ENCODE assay signal across 8 cellular contexts in the genomic region with DNA sequence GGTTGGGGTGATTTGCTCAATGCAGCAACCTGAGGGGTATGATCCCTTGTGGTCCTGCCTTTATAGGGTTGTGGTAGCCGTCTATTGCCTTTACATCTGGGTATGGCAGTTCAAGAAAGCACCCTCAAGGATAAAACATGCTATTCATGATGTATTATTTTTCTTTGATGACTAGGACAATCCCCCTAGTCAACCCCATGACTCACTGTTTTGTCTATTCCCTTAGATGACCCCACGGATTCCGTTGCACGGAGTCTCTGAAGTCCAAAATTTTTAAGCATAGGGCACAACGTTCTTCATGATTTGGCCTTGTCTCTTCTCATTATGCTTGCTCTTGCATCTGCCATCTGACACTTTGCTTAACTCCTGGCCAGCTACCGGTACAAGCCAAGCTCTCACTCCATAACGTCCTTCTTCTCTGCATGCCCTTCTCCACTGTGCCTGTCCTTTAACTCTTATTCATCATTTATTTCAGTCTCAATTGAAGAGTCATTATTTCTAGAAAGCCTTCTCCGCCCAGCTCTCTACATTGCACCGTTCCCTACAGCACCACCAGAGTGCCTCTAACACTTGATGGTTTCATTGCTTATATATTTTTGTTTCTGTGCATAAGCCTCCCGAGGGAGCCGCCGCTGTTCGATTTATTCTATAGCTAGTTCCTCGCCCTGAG. TPM values are rescaled to one million over a fixed set of nuclear protein-coding genes. Genes with fewer than 3 reads are reported as not detected.
DNase-seq lines count a peak whose midpoint lies in the region; ATAC-seq and TF ChIP-seq lines count a peak whose summit lies in the region.

No MANE protein-coding gene starts in this region.

- H3K36me3 ChIP-seq in mesenchymal stem cell (ENCODE audit: control insufficient read depth in 1 of 2, insufficient read depth in 2 of 2, low read depth in 1 of 2, low read length in 2 of 2): no peaks in the 10 kb centered on the region

- no peak overlapping the region for H3K14ac ChIP-seq in mesenchymal stem cell (ENCODE audit: low read length in 2 of 2)

- peak overlapping the region; percentile 95 for H3K9ac ChIP-seq in mesenchymal stem cell (ENCODE audit: low read length)

- no peak overlapping the region for H2BK15ac ChIP-seq in mesenchymal stem cell (ENCODE audit: low read depth, poor library complexity, severe bottlenecking)

- no peaks in the 10 kb centered on the region for H3K79me1 ChIP-seq in mesenchymal stem cell (replicated peaks; ENCODE audit: low read length, poor library complexity, severe bottlenecking)

- H2BK120ac ChIP-seq in mesenchymal stem cell (ENCODE audit: low read depth, low read length): no peak overlapping the region

- peak overlapping the region in 1 of 2 experiments; percentile 49 for H2BK12ac ChIP-seq in mesenchymal stem cell (ENCODE audit: low read length in 2 of 2)

- no peak overlapping the region for H3K4ac ChIP-seq in mesenchymal stem cell (ENCODE audit: low read depth in 1 of 2, low read length in 2 of 2)

- H3K36me3 Mint-ChIP-seq in stimulated activated naive CD8-positive, alpha-beta T cell treated with anti-CD3 and anti-CD28 coated beads, Interleukin-15, Interleukin-2, amounts not matched to agents 100 ng/mL and 50 ng/mL, for 24 hours (ENCODE audit: low read depth): no peaks in the 10 kb centered on the region

- no peaks in the 10 kb centered on the region for H3K9me3 ChIP-seq in mesenchymal stem cell (ENCODE audit: control insufficient read depth, low read length)

- peak overlapping the region; percentile 94 for H4K8ac ChIP-seq in mesenchymal stem cell (ENCODE audit: low read length)

- no peak for ATAC-seq in stimulated activated naive CD8-positive, alpha-beta T cell treated with anti-CD3 and anti-CD28 coated beads, Interleukin-15, Interleukin-2, amounts not matched to agents 100 U/mL and 50 U/mL, for 24 hours
- ATAC-seq in HG03045 (IDR thresholded peaks at IDR 0.05; ENCODE audit: unreplicated experiment): no peak
- no peak for ATAC-seq in HG02610 (IDR thresholded peaks at IDR 0.05; ENCODE audit: unreplicated experiment)

- H3K9me3 Mint-ChIP-seq in stimulated activated naive CD8-positive, alpha-beta T cell treated with anti-CD3 and anti-CD28 coated beads, Interleukin-15, Interleukin-2, amounts not matched to agents 100 ng/mL and 50 ng/mL, for 24 hours: no peaks in the 10 kb centered on the region

- H3K27me3 Mint-ChIP-seq in stimulated activated naive CD8-positive, alpha-beta T cell treated with anti-CD3 and anti-CD28 coated beads, Interleukin-15, Interleukin-2, amounts not matched to agents 100 ng/mL and 50 ng/mL, for 24 hours: no peaks in the 10 kb centered on the region

- peak overlapping the region; percentile 85 for H3K27ac ChIP-seq in mesenchymal stem cell (ENCODE audit: low read length, poor library complexity, severe bottlenecking)

- peak overlapping the region in 1 of 2 experiments; percentile 87 for H3K18ac ChIP-seq in mesenchymal stem cell (ENCODE audit: low read depth in 1 of 2, low read length in 2 of 2)

- no peak overlapping the region for H3K23ac ChIP-seq in mesenchymal stem cell (ENCODE audit: low read length in 2 of 2)

- H2AFZ ChIP-seq in mesenchymal stem cell (ENCODE audit: low read depth, low read length): peak overlapping the region; percentile 10

- no peaks in the 10 kb centered on the region for H3K27me3 ChIP-seq in mesenchymal stem cell (ENCODE audit: control insufficient read depth in 1 of 2, insufficient read depth in 1 of 2, low read length in 2 of 2)

- no peak for DNase-seq in stimulated activated naive CD8-positive, alpha-beta T cell treated with anti-CD3 and anti-CD28 coated beads, Interleukin-15, Interleukin-2, amounts not matched to agents 100 U/mL and 50 U/mL, for 24 hours
- DNase-seq in astrocyte of the cerebellum (ENCODE audit: low read depth) (no peak), mesenchymal stem cell (peak; percentile 34), HuH-7.5 (ENCODE audit: low spot score) (no peak)
- no peak for DNase-seq in activated effector memory CD4-positive, alpha-beta T cell treated with Interleukin-2 at 50 U/mL for 16 hours

- H3K27ac Mint-ChIP-seq in stimulated activated naive CD8-positive, alpha-beta T cell treated with anti-CD3 and anti-CD28 coated beads, Interleukin-15, Interleukin-2, amounts not matched to agents 100 ng/mL and 50 ng/mL, for 24 hours: peak overlapping the region; percentile 91

- H3K4me3 ChIP-seq in astrocyte of the cerebellum (ENCODE audit: low read depth, low read length): peak overlapping the region; percentile 95
- H3K4me3 ChIP-seq in mesenchymal stem cell (ENCODE audit: insufficient read depth in 1 of 2, low read depth in 1 of 2, low read length in 2 of 2): peak overlapping the region in 1 of 2 experiments; percentile 85

- H4K91ac ChIP-seq in mesenchymal stem cell (ENCODE audit: low read length): no peak overlapping the region

- peaks cover 44% of the 10 kb centered on the region for H3K4me1 Mint-ChIP-seq in stimulated activated naive CD8-positive, alpha-beta T cell treated with anti-CD3 and anti-CD28 coated beads, Interleukin-15, Interleukin-2, amounts not matched to agents 100 ng/mL and 50 ng/mL, for 24 hours (ENCODE audit: low read depth)

- peak overlapping the region; percentile 24 for H2BK5ac ChIP-seq in mesenchymal stem cell (ENCODE audit: low read depth, low read length, poor library complexity, severe bottlenecking)

- peak overlapping the region; percentile 65 for H3K4me2 ChIP-seq in mesenchymal stem cell (ENCODE audit: low read length, poor library complexity, severe bottlenecking)

- in situ Hi-C loops in astrocyte of the cerebellum (cut with HindIII; ENCODE audit: low sequenced_read_pairs): no loop called here

- H3K4me3 Mint-ChIP-seq in stimulated activated naive CD8-positive, alpha-beta T cell treated with anti-CD3 and anti-CD28 coated beads, Interleukin-15, Interleukin-2, amounts not matched to agents 100 ng/mL and 50 ng/mL, for 24 hours: peak overlapping the region; percentile 94

- H3K4me1 ChIP-seq in mesenchymal stem cell (ENCODE audit: control insufficient read depth, insufficient read depth, low read depth, low read length): peaks cover 9% of the 10 kb centered on the region

- TF ChIP-seq CTCF in astrocyte of the cerebellum (IDR thresholded peaks at IDR 0.05; ENCODE audit: low read depth, low read length, missing control alignments): no peak

- WGBS in mesenchymal stem cell: 62% methylated on average over 14 of the region's 14 CpGs

- no peak overlapping the region for H2AK5ac ChIP-seq in mesenchymal stem cell (ENCODE audit: low read length, severe bottlenecking)

RNA-seq across cellular contexts. Expression of a gene that starts 0.8 kb away (rescaled TPM):
- polyA plus RNA-seq in mesenchymal stem cell (2013, experiment 1 of 2): 2.6 TPM
- 2.5 TPM for polyA plus RNA-seq in mesenchymal stem cell (2013, experiment 2 of 2)
